ENCODE assay signal across 3 cellular contexts in the genomic region with DNA sequence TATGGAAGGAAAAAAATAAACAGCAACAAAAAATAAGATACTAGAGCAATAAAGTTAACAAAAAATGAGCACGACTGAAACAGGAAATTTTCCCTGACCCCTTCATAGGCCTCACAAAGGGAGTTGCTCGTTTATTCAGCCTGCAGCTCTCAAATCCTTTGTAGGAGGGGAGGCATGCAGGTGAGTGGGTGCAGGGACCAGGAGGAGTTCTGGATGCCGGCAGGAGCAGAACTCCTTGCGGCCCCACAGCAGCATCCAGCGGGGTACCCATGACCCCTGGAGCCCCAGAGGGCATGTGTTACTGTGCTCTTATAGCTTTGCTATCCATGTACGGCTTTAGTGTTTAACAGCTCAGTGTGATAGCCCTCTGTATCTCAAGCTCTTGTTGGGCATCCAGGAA.
TF ChIP-seq lines count a peak whose summit lies in the region.

No MANE protein-coding gene starts in this region.

TF ChIP-seq in GM23338, 12 proteins besides CTCF, POLR2A, EP300 and RAD21 (continues in another document):
- TF ChIP-seq ZNF462 (CRISPR knock-in tag; IDR thresholded peaks at IDR 0.05) (no peak), ZNF331 (CRISPR knock-in tag; IDR thresholded peaks at IDR 0.05; ENCODE audit: low read depth) (no peak), ETS1 (IDR thresholded peaks at IDR 0.05) (no peak)

TF ChIP-seq in HCT116, 20 proteins besides CTCF, POLR2A, EP300 and RAD21 (continued from another document):
- TF ChIP-seq, protein P1, sequence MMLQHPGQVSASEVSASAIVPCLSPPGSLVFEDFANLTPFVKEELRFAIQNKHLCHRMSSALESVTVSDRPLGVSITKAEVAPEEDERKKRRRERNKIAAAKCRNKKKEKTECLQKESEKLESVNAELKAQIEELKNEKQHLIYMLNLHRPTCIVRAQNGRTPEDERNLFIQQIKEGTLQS (IDR thresholded peaks at IDR 0.05), result no peak
- TF ChIP-seq EGR1 (IDR thresholded peaks at IDR 0.05; ENCODE audit: low read depth) (no peak), SIN3A (IDR thresholded peaks at IDR 0.05; ENCODE audit: low read depth) (no peak), CBX3 (IDR thresholded peaks at IDR 0.05; ENCODE audit: low read depth) (no peak), EZH2 (IDR thresholded peaks at IDR 0.05) (no peak), POLR2AphosphoS5 (IDR thresholded peaks at IDR 0.05; ENCODE audit: low read depth, low read length) (no peak), ELF1 (IDR thresholded peaks at IDR 0.05; ENCODE audit: borderline replicate concordance, low read depth) (no peak), FOSL1 (IDR thresholded peaks at IDR 0.05; ENCODE audit: low read depth) (no peak), REST (IDR thresholded peaks at IDR 0.05; ENCODE audit: low read depth) (no peak), JUND (IDR thresholded peaks at IDR 0.05) (no peak)
- TF ChIP-seq, protein P2, sequence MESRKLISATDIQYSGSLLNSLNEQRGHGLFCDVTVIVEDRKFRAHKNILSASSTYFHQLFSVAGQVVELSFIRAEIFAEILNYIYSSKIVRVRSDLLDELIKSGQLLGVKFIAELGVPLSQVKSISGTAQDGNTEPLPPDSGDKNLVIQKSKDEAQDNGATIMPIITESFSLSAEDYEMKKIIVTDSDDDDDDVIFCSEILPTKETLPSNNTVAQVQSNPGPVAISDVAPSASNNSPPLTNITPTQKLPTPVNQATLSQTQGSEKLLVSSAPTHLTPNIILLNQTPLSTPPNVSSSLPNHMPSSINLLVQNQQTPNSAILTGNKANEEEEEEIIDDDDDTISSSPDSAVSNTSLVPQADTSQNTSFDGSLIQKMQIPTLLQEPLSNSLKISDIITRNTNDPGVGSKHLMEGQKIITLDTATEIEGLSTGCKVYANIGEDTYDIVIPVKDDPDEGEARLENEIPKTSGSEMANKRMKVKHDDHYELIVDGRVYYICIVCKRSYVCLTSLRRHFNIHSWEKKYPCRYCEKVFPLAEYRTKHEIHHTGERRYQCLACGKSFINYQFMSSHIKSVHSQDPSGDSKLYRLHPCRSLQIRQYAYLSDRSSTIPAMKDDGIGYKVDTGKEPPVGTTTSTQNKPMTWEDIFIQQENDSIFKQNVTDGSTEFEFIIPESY (IDR thresholded peaks at IDR 0.05; ENCODE audit: extremely low read depth, insufficient replicate concordance, low read length), result no peak
- TF ChIP-seq, protein P3, sequence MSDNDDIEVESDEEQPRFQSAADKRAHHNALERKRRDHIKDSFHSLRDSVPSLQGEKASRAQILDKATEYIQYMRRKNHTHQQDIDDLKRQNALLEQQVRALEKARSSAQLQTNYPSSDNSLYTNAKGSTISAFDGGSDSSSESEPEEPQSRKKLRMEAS (IDR thresholded peaks at IDR 0.05), result no peak

TF ChIP-seq in WTC11, 78 proteins besides CTCF, POLR2A, EP300 and RAD21:
- no peak for TF ChIP-seq PREB (CRISPR knock-in tag; IDR thresholded peaks at IDR 0.05; ENCODE audit: borderline replicate concordance)
- TF ChIP-seq IRF2 (CRISPR knock-in tag; IDR thresholded peaks at IDR 0.05; ENCODE audit: borderline replicate concordance, low read depth), result no peak
- no peak for TF ChIP-seq ZNF671 (CRISPR knock-in tag; IDR thresholded peaks at IDR 0.05)
- TF ChIP-seq, protein P4, sequence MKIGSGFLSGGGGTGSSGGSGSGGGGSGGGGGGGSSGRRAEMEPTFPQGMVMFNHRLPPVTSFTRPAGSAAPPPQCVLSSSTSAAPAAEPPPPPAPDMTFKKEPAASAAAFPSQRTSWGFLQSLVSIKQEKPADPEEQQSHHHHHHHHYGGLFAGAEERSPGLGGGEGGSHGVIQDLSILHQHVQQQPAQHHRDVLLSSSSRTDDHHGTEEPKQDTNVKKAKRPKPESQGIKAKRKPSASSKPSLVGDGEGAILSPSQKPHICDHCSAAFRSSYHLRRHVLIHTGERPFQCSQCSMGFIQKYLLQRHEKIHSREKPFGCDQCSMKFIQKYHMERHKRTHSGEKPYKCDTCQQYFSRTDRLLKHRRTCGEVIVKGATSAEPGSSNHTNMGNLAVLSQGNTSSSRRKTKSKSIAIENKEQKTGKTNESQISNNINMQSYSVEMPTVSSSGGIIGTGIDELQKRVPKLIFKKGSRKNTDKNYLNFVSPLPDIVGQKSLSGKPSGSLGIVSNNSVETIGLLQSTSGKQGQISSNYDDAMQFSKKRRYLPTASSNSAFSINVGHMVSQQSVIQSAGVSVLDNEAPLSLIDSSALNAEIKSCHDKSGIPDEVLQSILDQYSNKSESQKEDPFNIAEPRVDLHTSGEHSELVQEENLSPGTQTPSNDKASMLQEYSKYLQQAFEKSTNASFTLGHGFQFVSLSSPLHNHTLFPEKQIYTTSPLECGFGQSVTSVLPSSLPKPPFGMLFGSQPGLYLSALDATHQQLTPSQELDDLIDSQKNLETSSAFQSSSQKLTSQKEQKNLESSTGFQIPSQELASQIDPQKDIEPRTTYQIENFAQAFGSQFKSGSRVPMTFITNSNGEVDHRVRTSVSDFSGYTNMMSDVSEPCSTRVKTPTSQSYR (CRISPR knock-in tag; IDR thresholded peaks at IDR 0.05), result no peak
- TF ChIP-seq, protein P5, sequence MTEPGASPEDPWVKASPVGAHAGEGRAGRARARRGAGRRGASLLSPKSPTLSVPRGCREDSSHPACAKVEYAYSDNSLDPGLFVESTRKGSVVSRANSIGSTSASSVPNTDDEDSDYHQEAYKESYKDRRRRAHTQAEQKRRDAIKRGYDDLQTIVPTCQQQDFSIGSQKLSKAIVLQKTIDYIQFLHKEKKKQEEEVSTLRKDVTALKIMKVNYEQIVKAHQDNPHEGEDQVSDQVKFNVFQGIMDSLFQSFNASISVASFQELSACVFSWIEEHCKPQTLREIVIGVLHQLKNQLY (CRISPR knock-in tag; IDR thresholded peaks at IDR 0.05), result no peak
